8 cellular contexts compared by ENCODE assay signal in the genomic region with DNA sequence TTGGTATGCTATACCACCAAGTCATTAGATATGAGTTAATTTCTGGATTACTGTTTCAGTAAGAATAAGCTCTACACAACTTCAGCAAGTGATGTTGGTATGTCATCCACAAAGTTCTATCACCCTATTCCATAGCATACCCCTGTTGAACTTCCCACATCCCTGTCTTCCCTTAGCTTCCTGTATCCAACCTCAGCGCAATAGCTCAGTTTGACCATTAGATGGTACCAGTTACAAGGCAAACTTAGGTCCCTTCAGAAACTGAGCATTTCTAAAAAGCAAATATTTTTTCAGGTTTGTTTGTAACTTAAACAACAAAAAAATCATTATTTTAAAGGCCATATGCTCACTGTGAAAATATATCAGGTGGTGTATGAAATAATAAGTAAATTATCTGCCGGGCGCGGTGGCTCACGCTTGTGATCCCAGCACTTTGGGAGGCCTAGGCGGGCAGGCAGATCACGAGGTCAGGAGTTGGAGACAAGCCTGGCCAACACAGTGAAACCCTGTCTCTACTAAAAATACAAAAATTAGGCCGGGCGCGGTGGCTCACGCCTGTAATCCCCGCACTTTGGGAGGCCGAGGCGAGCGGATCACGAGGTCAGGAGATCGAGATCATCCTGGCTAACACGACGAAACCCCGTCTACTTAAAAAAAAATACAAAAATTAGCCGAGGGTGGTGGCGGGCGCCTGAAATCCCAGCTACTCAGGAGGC. TPM values are rescaled to one million over a fixed set of nuclear protein-coding genes. Genes with fewer than 3 reads are reported as not detected.
DNase-seq lines count a peak whose midpoint lies in the region; TF ChIP-seq lines count a peak whose summit lies in the region.

No MANE protein-coding gene starts in this region.

- no CpG with 5 or more reads among the region's 23 CpGs for WGBS in neuronal stem cell (ENCODE audit: extremely low coverage in 2 of 2, insufficient read length in 2 of 2, insufficient replicate concordance in 1 of 2), 2 donors

- H3K9ac ChIP-seq in colonic mucosa (ENCODE audit: low read depth in 2 of 2, low read length in 2 of 2) = no peak overlapping the region
- no peak overlapping the region for H3K9ac ChIP-seq in neuronal stem cell (ENCODE audit: low read depth, low read length, poor library complexity)

- H4K91ac ChIP-seq in neuronal stem cell (ENCODE audit: low read depth, low read length, poor library complexity) = no peak overlapping the region

- H3K36me3 ChIP-seq in colonic mucosa (no peaks in the 10 kb centered on the region), neuronal stem cell (replicated peaks in 1 of 2; ENCODE audit: control insufficient read depth in 2 of 2, insufficient read depth in 2 of 2, low read length in 2 of 2) (no peaks in the 10 kb centered on the region)

- no peak overlapping the region for H2AFZ ChIP-seq in neuronal stem cell (ENCODE audit: low read length)

- TF ChIP-seq CTCF in colonic mucosa (IDR thresholded peaks at IDR 0.05) (peak; percentile 38), retinal pigment epithelial cell (conservative IDR thresholded peaks at IDR 0.05; ENCODE audit: low read depth, low read length) (peak; percentile 76)

- H3K23ac ChIP-seq in neuronal stem cell (ENCODE audit: low read depth, low read length, poor library complexity) = no peak overlapping the region

- H3K4me2 ChIP-seq in neuronal stem cell (ENCODE audit: insufficient read depth, low read length, poor library complexity, severe bottlenecking) = no peak overlapping the region

- H3K9me3 ChIP-seq in colonic mucosa (no peaks in the 10 kb centered on the region), neuronal stem cell (replicated peaks in 1 of 2; ENCODE audit: control insufficient read depth in 2 of 2, insufficient read depth in 1 of 2, low read depth in 1 of 2, low read length in 2 of 2) (no peaks in the 10 kb centered on the region)

- H2BK5ac ChIP-seq in neuronal stem cell (ENCODE audit: low read length) = no peak overlapping the region

- DNase-seq in NOMO-1 (lab: John Stamatoyannopoulos, UW; ENCODE audit: unreplicated experiment in 2 of 2) = peak; percentile 4 to 29
- DNase-seq in NOMO-1 treated with dmso at 0.1 percent for 144 hours (lab: John Stamatoyannopoulos, UW; ENCODE audit: unreplicated experiment) = no peak
- peak; percentile 28 for DNase-seq in NCI-H2227 treated with DMSO at 0.1 percent for 48 hours (lab: John Stamatoyannopoulos, UW)
- no peak for DNase-seq in colonic mucosa
- no peak for DNase-seq in retinal pigment epithelial cell (ENCODE audit: low read depth)
- no peak for DNase-seq in anterior cingulate cortex (lab: John Stamatoyannopoulos, UW)
- no peak for DNase-seq in GDM1 (lab: John Stamatoyannopoulos, UW)
- DNase-seq in neuronal stem cell (ENCODE audit: low spot score) = no peak

- no peak overlapping the region for H2BK120ac ChIP-seq in neuronal stem cell (ENCODE audit: low read depth, low read length)

- no peak overlapping the region for H3K18ac ChIP-seq in neuronal stem cell (ENCODE audit: low read length)

- no peaks in the 10 kb centered on the region for H3K79me1 ChIP-seq in neuronal stem cell (ENCODE audit: low read depth, low read length)

- H3K27ac ChIP-seq in colonic mucosa (no peak overlapping the region), neuronal stem cell (replicated peaks; ENCODE audit: low read length) (no peak overlapping the region)

- H2AK5ac ChIP-seq in neuronal stem cell (ENCODE audit: low read depth, low read length) = no peak overlapping the region

- intact Hi-C loops in colonic mucosa (cut with DNase I) = no loop called here

- no peak overlapping the region for H3K4ac ChIP-seq in neuronal stem cell (ENCODE audit: low read length)

- H2BK15ac ChIP-seq in neuronal stem cell (ENCODE audit: low read length) = no peak overlapping the region

- H4K8ac ChIP-seq in neuronal stem cell (ENCODE audit: low read depth, low read length) = no peak overlapping the region

- no peak overlapping the region for H3K14ac ChIP-seq in neuronal stem cell (ENCODE audit: low read length)

- no peaks in the 10 kb centered on the region for H3K4me1 ChIP-seq in colonic mucosa
- H3K4me1 ChIP-seq in neuronal stem cell (ENCODE audit: control insufficient read depth in 2 of 2, insufficient read depth in 1 of 2, low read depth in 1 of 2, low read length in 2 of 2) = peaks cover 0 to 7% of the 10 kb centered on the region in 2 donors

- H3K27me3 ChIP-seq in colonic mucosa = no peaks in the 10 kb centered on the region
- H3K27me3 ChIP-seq in neuronal stem cell (ENCODE audit: control insufficient read depth in 3 of 3, insufficient read depth in 3 of 3, low read depth in 1 of 3, low read length in 3 of 3) = peaks cover 0 to 1% (median 0%) of the 10 kb centered on the region in 3 experiments

- no peak overlapping the region for H3K4me3 ChIP-seq in colonic mucosa
- no peak overlapping the region for H3K4me3 ChIP-seq in retinal pigment epithelial cell (ENCODE audit: low read length)
- H3K4me3 ChIP-seq in neuronal stem cell (ENCODE audit: low read length in 2 of 2) = no peak overlapping the region

- no peak overlapping the region for H2BK12ac ChIP-seq in neuronal stem cell (ENCODE audit: low read length)

RNA-seq across cellular contexts. Expression of a gene that starts 8.8 kb away (rescaled TPM):
- not detected for total RNA-seq in colonic mucosa
- 0.32 TPM for polyA plus RNA-seq in neuronal stem cell (2013, experiment 1 of 2)
- 0.10 TPM for polyA plus RNA-seq in neuronal stem cell (2013, experiment 2 of 2)

RNA-seq across cellular contexts. Expression of a gene that starts 15.1 kb away (rescaled TPM):
- 10 to 100 TPM; 15.5 to 18.6 TPM for total RNA-seq in colonic mucosa
- 36.7 TPM for polyA plus RNA-seq in neuronal stem cell (2013, experiment 1 of 2)
- polyA plus RNA-seq in neuronal stem cell (2013, experiment 2 of 2) = 37.1 TPM

RNA-seq across cellular contexts. Expression of a gene that starts 32.9 kb away (rescaled TPM):
- not detected for total RNA-seq in colonic mucosa
- 0.17 TPM for polyA plus RNA-seq in neuronal stem cell (2013, experiment 1 of 2)
- polyA plus RNA-seq in neuronal stem cell (2013, experiment 2 of 2) = 0.14 TPM

Comparison
In these comparisons a context has a peak if more than half of its experiments do, and no peak if none do; other contexts are left out.
1. DNase-seq: peak in NOMO-1 (2 of 2) and NCI-H2227 treated with DMSO at 0.1 percent for 48 hours (single experiment); none in NOMO-1 treated with dmso at 0.1 percent for 144 hours (single experiment), colonic mucosa (single experiment), retinal pigment epithelial cell (single experiment), anterior cingulate cortex (0 of 58), GDM1 (single experiment) and neuronal stem cell (single experiment).